Comparison of ENCODE assay signal across 13 cellular contexts in the genomic region with DNA sequence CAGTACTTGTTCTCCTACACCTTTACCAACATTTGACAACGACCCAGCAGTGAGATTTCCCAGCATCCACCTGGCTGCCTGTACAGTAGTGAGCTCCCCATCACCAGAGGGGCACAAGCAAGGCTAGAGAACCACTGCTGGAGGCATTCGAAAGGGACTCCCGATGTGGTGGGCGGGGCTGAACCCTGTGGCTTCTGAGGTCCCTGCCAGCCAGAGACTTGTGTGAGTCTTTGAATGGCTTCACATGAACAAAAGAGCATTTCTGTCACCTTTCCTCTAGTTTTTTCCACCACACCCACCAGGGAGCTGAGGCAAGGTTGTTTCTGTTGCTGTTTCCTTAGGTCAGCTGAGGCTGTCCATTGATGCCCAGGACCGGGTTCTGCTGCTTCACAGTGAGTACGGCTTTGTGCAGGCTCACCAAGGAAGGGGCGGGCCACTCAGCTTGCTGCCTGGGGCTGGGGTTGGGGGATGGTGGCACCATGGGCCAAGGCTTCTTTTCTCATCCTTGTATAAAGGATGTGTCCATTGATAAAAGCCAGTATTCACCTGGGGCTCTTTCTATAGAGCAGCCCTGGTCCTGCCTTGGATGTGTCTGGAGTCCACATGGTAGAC. TPM values are rescaled to one million over a fixed set of nuclear protein-coding genes. Genes with fewer than 3 reads are reported as not detected.
DNase-seq lines count a peak whose midpoint lies in the region; ATAC-seq and TF ChIP-seq lines count a peak whose summit lies in the region.
"Had no signal": no experiment of that assay in that cellular context is flagged by ENCODE, and none has a peak within 500 bp of the region (broad histone marks: within the 10 kb centered on the region; RNA-seq: fewer than 3 reads in every experiment).

No MANE protein-coding gene starts in this region.

- no peaks in the 10 kb centered on the region for H3F3A ChIP-seq in smooth muscle cell (ENCODE audit: low read depth)

- no peaks in the 10 kb centered on the region for H3K36me3 ChIP-seq in CD8-positive, alpha-beta memory T cell (ENCODE audit: insufficient read depth, low read length)
- H3K36me3 ChIP-seq in neuronal stem cell (replicated peaks in 1 of 2; ENCODE audit: control insufficient read depth in 2 of 2, insufficient read depth in 2 of 2, low read length in 2 of 2) = no peaks in the 10 kb centered on the region
- no peaks in the 10 kb centered on the region for H3K36me3 ChIP-seq in smooth muscle cell (ENCODE audit: low read depth)
- H3K36me3 ChIP-seq: BLaER1 treated with 17β-estradiol and CSF1 and Interleukin-3, amounts not matched to agents 10 nM and 100 nM had no signal

- H3K4me2 ChIP-seq in neuronal stem cell (ENCODE audit: insufficient read depth, low read length, poor library complexity, severe bottlenecking) (no peak overlapping the region), smooth muscle cell (no peak overlapping the region)
- H3K4me2 ChIP-seq: BLaER1 treated with 17β-estradiol and CSF1 and Interleukin-3, amounts not matched to agents 10 nM and 100 nM had no signal

- H3K27me3 ChIP-seq in CD8-positive, alpha-beta memory T cell (ENCODE audit: insufficient read depth, low read length, poor library complexity, severe bottlenecking) = no peaks in the 10 kb centered on the region
- H3K27me3 ChIP-seq in neuronal stem cell (ENCODE audit: control insufficient read depth in 3 of 3, insufficient read depth in 3 of 3, low read depth in 1 of 3, low read length in 3 of 3) (no peaks in the 10 kb centered on the region), smooth muscle cell (ENCODE audit: low read depth) (no peaks in the 10 kb centered on the region)
- H3K27me3 ChIP-seq: BLaER1 treated with 17β-estradiol and CSF1 and Interleukin-3, amounts not matched to agents 10 nM and 100 nM had no signal

- peak overlapping the region in 2 of 7 donors; percentile 0 to 40 for H3K4me3 Mint-ChIP-seq in CD8-positive, alpha-beta memory T cell

- no peak overlapping the region for H2BK12ac ChIP-seq in neuronal stem cell (ENCODE audit: low read length)

- peak overlapping the region; percentile 79 for H3K18ac ChIP-seq in neuronal stem cell (ENCODE audit: low read length)

- peaks cover 13 to 19% (median 17%) of the 10 kb centered on the region in 3 donors for H3K4me1 Mint-ChIP-seq in CD8-positive, alpha-beta memory T cell

- TF ChIP-seq CTCF in smooth muscle cell (IDR thresholded peaks at IDR 0.05; ENCODE audit: borderline replicate concordance, insufficient read depth, poor library complexity, severe bottlenecking) = no peak

- no peak overlapping the region for H4K8ac ChIP-seq in neuronal stem cell (ENCODE audit: low read depth, low read length)

- H3K27ac ChIP-seq in CD8-positive, alpha-beta memory T cell (ENCODE audit: low read depth, low read length) = no peak overlapping the region
- no peak overlapping the region for H3K27ac ChIP-seq in neuronal stem cell (replicated peaks; ENCODE audit: low read length)
- no peak overlapping the region for H3K27ac ChIP-seq in smooth muscle cell (ENCODE audit: low read depth)
- H3K27ac ChIP-seq: BLaER1 treated with 17β-estradiol and CSF1 and Interleukin-3, amounts not matched to agents 10 nM and 100 nM had no signal

- H3K4ac ChIP-seq in neuronal stem cell (ENCODE audit: low read length) = no peak overlapping the region

- peak overlapping the region; percentile 38 for H2AK5ac ChIP-seq in neuronal stem cell (ENCODE audit: low read depth, low read length)

- no peaks in the 10 kb centered on the region for H3K9me3 ChIP-seq in CD8-positive, alpha-beta memory T cell (ENCODE audit: low read length)
- peaks cover 0 to 1% of the 10 kb centered on the region in 2 donors for H3K9me3 ChIP-seq in neuronal stem cell (replicated peaks in 1 of 2; ENCODE audit: control insufficient read depth in 2 of 2, insufficient read depth in 1 of 2, low read depth in 1 of 2, low read length in 2 of 2)
- no peaks in the 10 kb centered on the region for H3K9me3 ChIP-seq in smooth muscle cell (replicated peaks; ENCODE audit: low read depth)
- H3K9me3 ChIP-seq: BLaER1 treated with 17β-estradiol and CSF1 and Interleukin-3, amounts not matched to agents 10 nM and 100 nM had no signal

- H3K14ac ChIP-seq in neuronal stem cell (ENCODE audit: low read length) = no peak overlapping the region

- H2AFZ ChIP-seq in neuronal stem cell (ENCODE audit: low read length) (no peak overlapping the region), smooth muscle cell (ENCODE audit: low read depth) (no peak overlapping the region)

- no peaks in the 10 kb centered on the region for H4K20me1 ChIP-seq in smooth muscle cell (ENCODE audit: low read depth)
- H4K20me1 ChIP-seq: BLaER1 treated with 17β-estradiol and CSF1 and Interleukin-3, amounts not matched to agents 10 nM and 100 nM had no signal

- WGBS in neuronal stem cell (ENCODE audit: extremely low coverage in 2 of 2, insufficient read length in 2 of 2, insufficient replicate concordance in 1 of 2), 2 donors = no CpG with 5 or more reads among the region's 7 CpGs
- WGBS in smooth muscle cell (ENCODE audit: low lambda C conversion rate) = 85% methylated on average over 7 of the region's 7 CpGs

- no peaks in the 10 kb centered on the region for H3K36me3 Mint-ChIP-seq in CD8-positive, alpha-beta memory T cell

- H2BK120ac ChIP-seq in neuronal stem cell (ENCODE audit: low read depth, low read length) = no peak overlapping the region

- H3K27ac Mint-ChIP-seq in CD8-positive, alpha-beta memory T cell = peak overlapping the region in 3 of 8 donors; percentile 5 to 38 (median 27)

- peaks cover 0 to 3% of the 10 kb centered on the region in 2 donors for H3K27me3 Mint-ChIP-seq in CD8-positive, alpha-beta memory T cell

- no peak overlapping the region for H3K4me3 ChIP-seq in CD8-positive, alpha-beta memory T cell (ENCODE audit: low read length)
- H3K4me3 ChIP-seq in neuronal stem cell (ENCODE audit: low read length in 2 of 2) (no peak overlapping the region), smooth muscle cell (no peak overlapping the region)
- H3K4me3 ChIP-seq: BLaER1 treated with 17β-estradiol and CSF1 and Interleukin-3, amounts not matched to agents 10 nM and 100 nM had no signal

- no peak overlapping the region for H2BK15ac ChIP-seq in neuronal stem cell (ENCODE audit: low read length)

- H3K23ac ChIP-seq in neuronal stem cell (ENCODE audit: low read depth, low read length, poor library complexity) = no peak overlapping the region

- H3K79me1 ChIP-seq in neuronal stem cell (ENCODE audit: low read depth, low read length) = no peaks in the 10 kb centered on the region

- H3K79me2 ChIP-seq in smooth muscle cell (ENCODE audit: low read depth) = no peaks in the 10 kb centered on the region

- no peak for ATAC-seq in GM18907 (IDR thresholded peaks at IDR 0.05; ENCODE audit: unreplicated experiment)
- no peak for ATAC-seq in GM18498 (IDR thresholded peaks at IDR 0.05; ENCODE audit: unreplicated experiment)

- POLR2A ChIA-PET in CD8-positive, alpha-beta memory T cell (lab: Charles Lee) = no interaction called here

- H2BK5ac ChIP-seq in neuronal stem cell (ENCODE audit: low read length) = no peak overlapping the region

- H3K9me3 Mint-ChIP-seq in CD8-positive, alpha-beta memory T cell = no peaks in the 10 kb centered on the region

- H4K91ac ChIP-seq in neuronal stem cell (ENCODE audit: low read depth, low read length, poor library complexity) = no peak overlapping the region

- H3K9ac ChIP-seq in neuronal stem cell (ENCODE audit: low read depth, low read length, poor library complexity) (no peak overlapping the region), smooth muscle cell (ENCODE audit: low read depth) (no peak overlapping the region)
- H3K9ac ChIP-seq: BLaER1 treated with 17β-estradiol and CSF1 and Interleukin-3, amounts not matched to agents 10 nM and 100 nM had no signal

- CTCF ChIA-PET in CD8-positive, alpha-beta memory T cell (lab: Charles Lee) = interaction anchor here (1.5 kb wide), 1 partner anchor 10 kb away, joined by 5 read pairs; no protein-coding TSS in a partner anchor

- peaks cover 12% of the 10 kb centered on the region for H3K4me1 ChIP-seq in CD8-positive, alpha-beta memory T cell (ENCODE audit: insufficient read depth, low read length)
- peaks cover 4 to 12% of the 10 kb centered on the region in 2 donors for H3K4me1 ChIP-seq in neuronal stem cell (ENCODE audit: control insufficient read depth in 2 of 2, insufficient read depth in 1 of 2, low read depth in 1 of 2, low read length in 2 of 2)
- no peaks in the 10 kb centered on the region for H3K4me1 ChIP-seq in smooth muscle cell (ENCODE audit: low read depth)

- DNase-seq in CD8-positive, alpha-beta memory T cell = peak; percentile 10 to 52 (median 22)
- peak; percentile 36 for DNase-seq in H4 (ENCODE audit: low spot score)
- peak; percentile 43 for DNase-seq in activated CD8-positive, alpha-beta memory T cell treated with anti-CD3 and anti-CD28 coated beads, Interleukin-2, amount 50 U/mL, for 4 hours
- no peak for DNase-seq in neuronal stem cell (ENCODE audit: low spot score)
- DNase-seq in smooth muscle cell (lab: John Stamatoyannopoulos, UW; ENCODE audit: unreplicated experiment) = no peak
- no peak for DNase-seq in NCI-H187 (lab: John Stamatoyannopoulos, UW)
- DNase-seq: mesendoderm, MM.1S, NCI-H446, OCI-M1 had no signal

RNA-seq across cellular contexts. Expression of a gene that starts 15.7 kb away (rescaled TPM):
- 10 to 100 TPM; 89.2 to 91.2 TPM for total RNA-seq in CD8-positive, alpha-beta memory T cell
- polyA plus RNA-seq in CD8-positive, alpha-beta memory T cell = 59.8 TPM
- total RNA-seq in H4 (2014; rRNA removed; shearing (Covaris generic)) = 36.4 and 37.1 TPM in 2 replicates
- polyA plus RNA-seq in neuronal stem cell (2013, experiment 1 of 2) = 26.4 TPM
- 26.2 TPM for polyA plus RNA-seq in neuronal stem cell (2013, experiment 2 of 2)
- 43.8 and 58.4 TPM in 2 replicates for total RNA-seq in smooth muscle cell
- polyA plus RNA-seq in smooth muscle cell = 94.5 and 108 TPM in 2 replicates

Comparison
In these comparisons a context has a peak if more than half of its experiments do, and no peak if none do; other contexts are left out.
1. DNase-seq: peak in CD8-positive, alpha-beta memory T cell (5 of 5), H4 (single experiment) and activated CD8-positive, alpha-beta memory T cell treated with anti-CD3 and anti-CD28 coated beads, Interleukin-2, amount 50 U/mL, for 4 hours (single experiment); none in neuronal stem cell (single experiment), smooth muscle cell (single experiment) and NCI-H187 (0 of 2).